ENCODE assay signal across 26 cellular contexts in genomic region chr4:157957905-157958304, GRCh38.
"Had no signal": no experiment of that assay in that cellular context is flagged by ENCODE, and none has a peak within 500 bp of the region (broad histone marks: within the 10 kb centered on the region; RNA-seq: fewer than 3 reads in every experiment).

No MANE protein-coding gene starts in this region.

- H3K4me1 ChIP-seq: body of pancreas, esophagus squamous epithelium, foreskin keratinocyte, gastrocnemius medialis had no signal

- H3K4me1 Mint-ChIP-seq: activated B cell treated with CpG ODN at 0.5 μM for 24 hours; activated CD4-positive, alpha-beta T cell treated with anti-CD3 and anti-CD28 coated beads for 36 hours; activated CD4-positive, alpha-beta T cell treated with anti-CD3 and anti-CD28 coated beads, Interleukin-2, amount 10 ng/mL, durations not matched to agents 24 days and 14 days; activated CD8-positive, alpha-beta memory T cell treated with anti-CD3 and anti-CD28 coated beads, Interleukin-2, amount 10 ng/mL, durations not matched to agents 7 days and 5 days; activated naive CD4-positive, alpha-beta T cell treated with anti-CD3 and anti-CD28 coated beads, Interleukin-2, amount 50 U/mL, for 24 hours; activated naive CD8-positive, alpha-beta T cell treated with anti-CD3 and anti-CD28 coated beads for 36 hours; activated naive CD8-positive, alpha-beta T cell treated with anti-CD3 and anti-CD28 coated beads, Interleukin-2, amount 50 U/mL, for 24 hours had no signal

- H3K27me3 ChIP-seq: body of pancreas, esophagus squamous epithelium, foreskin keratinocyte, gastrocnemius medialis, heart right ventricle had no signal

- H3K9me3 ChIP-seq: body of pancreas, esophagus squamous epithelium, gastrocnemius medialis, heart right ventricle had no signal

- H3K27me3 Mint-ChIP-seq: activated B cell treated with CpG ODN at 0.5 μM for 24 hours; activated CD4-positive, alpha-beta memory T cell treated with anti-CD3 and anti-CD28 coated beads for 36 hours; activated CD4-positive, alpha-beta T cell treated with anti-CD3 and anti-CD28 coated beads for 36 hours; activated CD4-positive, alpha-beta T cell treated with anti-CD3 and anti-CD28 coated beads, Interleukin-2, amount 10 ng/mL, durations not matched to agents 24 days and 14 days; activated CD8-positive, alpha-beta memory T cell treated with anti-CD3 and anti-CD28 coated beads, Interleukin-2, amount 10 ng/mL, durations not matched to agents 7 days and 5 days; activated naive CD8-positive, alpha-beta T cell treated with anti-CD3 and anti-CD28 coated beads for 36 hours; activated naive CD8-positive, alpha-beta T cell treated with anti-CD3 and anti-CD28 coated beads, Interleukin-2, amount 50 U/mL, for 24 hours had no signal

- H3K4me3 ChIP-seq: body of pancreas, esophagus squamous epithelium, gastrocnemius medialis, heart right ventricle had no signal

- H3K27ac Mint-ChIP-seq: activated B cell treated with CpG ODN at 0.5 μM for 24 hours; activated CD4-positive, alpha-beta memory T cell treated with anti-CD3 and anti-CD28 coated beads for 36 hours; activated CD4-positive, alpha-beta T cell treated with anti-CD3 and anti-CD28 coated beads for 36 hours; activated CD4-positive, alpha-beta T cell treated with anti-CD3 and anti-CD28 coated beads, Interleukin-2, amount 10 ng/mL, durations not matched to agents 24 days and 14 days; activated CD8-positive, alpha-beta memory T cell treated with anti-CD3 and anti-CD28 coated beads, Interleukin-2, amount 10 ng/mL, durations not matched to agents 7 days and 5 days; activated CD8-positive, alpha-beta T cell treated with anti-CD3 and anti-CD28 coated beads, Interleukin-2, amount 10 ng/mL, durations not matched to agents 7 days and 5 days; activated naive CD4-positive, alpha-beta T cell treated with anti-CD3 and anti-CD28 coated beads for 36 hours; activated naive CD4-positive, alpha-beta T cell treated with anti-CD3 and anti-CD28 coated beads, Interleukin-2, amount 50 U/mL, for 24 hours; activated naive CD8-positive, alpha-beta T cell treated with anti-CD3 and anti-CD28 coated beads for 36 hours; activated naive CD8-positive, alpha-beta T cell treated with anti-CD3 and anti-CD28 coated beads, Interleukin-2, amount 50 U/mL, for 24 hours; activated T-helper 1 cell treated with anti-CD3 and anti-CD28 coated beads, Interleukin-12 subunit alpha, Interleukin-12 subunit beta, Interleukin-2, Interleukin-4 antibody, amounts not matched to agents 30 ng/mL and 10 ng/mL and 1 ng/mL, durations not matched to agents 14 hours and 24 hours and 36 hours; activated T-helper 2 cell treated with anti-CD3 and anti-CD28 coated beads, Interferon-gamma antibody, Interleukin-2, Interleukin-4, amounts not matched to agents 10 μg/mL and 5 μg/mL and 100 μg/mL, durations not matched to agents 14 hours and 24 hours and 36 hours had no signal

- DNase-seq: activated B cell treated with CpG ODN at 0.5 μM for 24 hours; activated CD4-positive, alpha-beta memory T cell treated with anti-CD3 and anti-CD28 coated beads for 36 hours; activated CD4-positive, alpha-beta T cell treated with anti-CD3 and anti-CD28 coated beads for 36 hours; activated CD4-positive, alpha-beta T cell treated with anti-CD3 and anti-CD28 coated beads, Interleukin-2, amount 10 ng/mL, durations not matched to agents 24 days and 14 days; activated CD8-positive, alpha-beta memory T cell treated with anti-CD3 and anti-CD28 coated beads, Interleukin-2, amount 10 ng/mL, durations not matched to agents 7 days and 5 days; activated CD8-positive, alpha-beta memory T cell treated with anti-CD3 and anti-CD28 coated beads, Interleukin-2, amount 50 U/mL, for 4 hours; activated CD8-positive, alpha-beta T cell treated with anti-CD3 and anti-CD28 coated beads, Interleukin-2, amount 10 ng/mL, durations not matched to agents 7 days and 5 days; activated effector memory CD4-positive, alpha-beta T cell treated with anti-CD3 and anti-CD28 coated beads, Interleukin-2, amount 50 U/mL, for 16 hours; activated naive CD4-positive, alpha-beta T cell treated with anti-CD3 and anti-CD28 coated beads for 36 hours; activated naive CD8-positive, alpha-beta T cell treated with anti-CD3 and anti-CD28 coated beads for 36 hours; activated naive CD8-positive, alpha-beta T cell treated with anti-CD3 and anti-CD28 coated beads, Interleukin-2, amount 50 U/mL, for 24 hours; activated T-cell treated with anti-CD3 and anti-CD28 coated beads, Interleukin-2, amount 50 U/mL, for 1 hour; activated T-cell treated with anti-CD3 and anti-CD28 coated beads, Interleukin-2, amount 50 U/mL, for 48 hours; body of pancreas; caudate nucleus; effector CD8-positive, alpha-beta T cell; esophagus squamous epithelium; foreskin keratinocyte; gastrocnemius medialis; heart right ventricle; T-helper 2 cell had no signal

- H3K36me3 ChIP-seq: esophagus squamous epithelium, gastrocnemius medialis, heart right ventricle had no signal

- H3K9me3 Mint-ChIP-seq: activated B cell treated with CpG ODN at 0.5 μM for 24 hours; activated CD4-positive, alpha-beta memory T cell treated with anti-CD3 and anti-CD28 coated beads for 36 hours; activated CD4-positive, alpha-beta T cell treated with anti-CD3 and anti-CD28 coated beads, Interleukin-2, amount 10 ng/mL, durations not matched to agents 24 days and 14 days; activated naive CD4-positive, alpha-beta T cell treated with anti-CD3 and anti-CD28 coated beads for 36 hours; activated naive CD4-positive, alpha-beta T cell treated with anti-CD3 and anti-CD28 coated beads, Interleukin-2, amount 50 U/mL, for 24 hours; activated naive CD8-positive, alpha-beta T cell treated with anti-CD3 and anti-CD28 coated beads for 36 hours; activated naive CD8-positive, alpha-beta T cell treated with anti-CD3 and anti-CD28 coated beads, Interleukin-2, amount 50 U/mL, for 24 hours; activated T-helper 1 cell treated with anti-CD3 and anti-CD28 coated beads, Interleukin-12 subunit alpha, Interleukin-12 subunit beta, Interleukin-2, Interleukin-4 antibody, amounts not matched to agents 30 ng/mL and 10 ng/mL and 1 ng/mL, durations not matched to agents 14 hours and 24 hours and 36 hours; activated T-helper 2 cell treated with anti-CD3 and anti-CD28 coated beads, Interferon-gamma antibody, Interleukin-2, Interleukin-4, amounts not matched to agents 10 μg/mL and 5 μg/mL and 100 μg/mL, durations not matched to agents 14 hours and 24 hours and 36 hours had no signal

- H3K4me3 Mint-ChIP-seq: activated B cell treated with CpG ODN at 0.5 μM for 24 hours; activated CD4-positive, alpha-beta memory T cell treated with anti-CD3 and anti-CD28 coated beads for 36 hours; activated CD4-positive, alpha-beta T cell treated with anti-CD3 and anti-CD28 coated beads for 36 hours; activated CD4-positive, alpha-beta T cell treated with anti-CD3 and anti-CD28 coated beads, Interleukin-2, amount 10 ng/mL, durations not matched to agents 24 days and 14 days; activated CD8-positive, alpha-beta memory T cell treated with anti-CD3 and anti-CD28 coated beads, Interleukin-2, amount 10 ng/mL, durations not matched to agents 7 days and 5 days; activated CD8-positive, alpha-beta T cell treated with anti-CD3 and anti-CD28 coated beads, Interleukin-2, amount 10 ng/mL, durations not matched to agents 7 days and 5 days; activated naive CD4-positive, alpha-beta T cell treated with anti-CD3 and anti-CD28 coated beads for 36 hours; activated naive CD4-positive, alpha-beta T cell treated with anti-CD3 and anti-CD28 coated beads, Interleukin-2, amount 50 U/mL, for 24 hours; activated naive CD8-positive, alpha-beta T cell treated with anti-CD3 and anti-CD28 coated beads for 36 hours; activated naive CD8-positive, alpha-beta T cell treated with anti-CD3 and anti-CD28 coated beads, Interleukin-2, amount 50 U/mL, for 24 hours; activated T-helper 1 cell treated with anti-CD3 and anti-CD28 coated beads, Interleukin-12 subunit alpha, Interleukin-12 subunit beta, Interleukin-2, Interleukin-4 antibody, amounts not matched to agents 30 ng/mL and 10 ng/mL and 1 ng/mL, durations not matched to agents 14 hours and 24 hours and 36 hours had no signal

- ATAC-seq: activated CD4-positive, alpha-beta T cell treated with anti-CD3 and anti-CD28 coated beads for 36 hours; activated CD4-positive, CD25-positive, alpha-beta regulatory T cell treated with anti-CD3 and anti-CD28 coated beads, Interleukin-2, amount 50 U/mL, for 24 hours; activated CD8-positive, alpha-beta memory T cell treated with anti-CD3 and anti-CD28 coated beads, Interleukin-2, amount 10 ng/mL, durations not matched to agents 7 days and 5 days; activated CD8-positive, alpha-beta T cell treated with anti-CD3 and anti-CD28 coated beads, Interleukin-2, amount 10 ng/mL, durations not matched to agents 7 days and 5 days; activated naive CD8-positive, alpha-beta T cell treated with anti-CD3 and anti-CD28 coated beads, Interleukin-2, amount 50 U/mL, for 24 hours; body of pancreas; foreskin keratinocyte; gastrocnemius medialis; heart right ventricle had no signal

- H3K36me3 Mint-ChIP-seq: activated CD4-positive, alpha-beta memory T cell treated with anti-CD3 and anti-CD28 coated beads for 36 hours; activated CD8-positive, alpha-beta memory T cell treated with anti-CD3 and anti-CD28 coated beads, Interleukin-2, amount 10 ng/mL, durations not matched to agents 7 days and 5 days; activated naive CD4-positive, alpha-beta T cell treated with anti-CD3 and anti-CD28 coated beads, Interleukin-2, amount 50 U/mL, for 24 hours; activated naive CD8-positive, alpha-beta T cell treated with anti-CD3 and anti-CD28 coated beads for 36 hours had no signal

- H3K27ac ChIP-seq: body of pancreas, epithelial cell of prostate, esophagus squamous epithelium, foreskin keratinocyte, gastrocnemius medialis, heart right ventricle had no signal
